2 cellular contexts compared by ENCODE assay signal in the genomic region with DNA sequence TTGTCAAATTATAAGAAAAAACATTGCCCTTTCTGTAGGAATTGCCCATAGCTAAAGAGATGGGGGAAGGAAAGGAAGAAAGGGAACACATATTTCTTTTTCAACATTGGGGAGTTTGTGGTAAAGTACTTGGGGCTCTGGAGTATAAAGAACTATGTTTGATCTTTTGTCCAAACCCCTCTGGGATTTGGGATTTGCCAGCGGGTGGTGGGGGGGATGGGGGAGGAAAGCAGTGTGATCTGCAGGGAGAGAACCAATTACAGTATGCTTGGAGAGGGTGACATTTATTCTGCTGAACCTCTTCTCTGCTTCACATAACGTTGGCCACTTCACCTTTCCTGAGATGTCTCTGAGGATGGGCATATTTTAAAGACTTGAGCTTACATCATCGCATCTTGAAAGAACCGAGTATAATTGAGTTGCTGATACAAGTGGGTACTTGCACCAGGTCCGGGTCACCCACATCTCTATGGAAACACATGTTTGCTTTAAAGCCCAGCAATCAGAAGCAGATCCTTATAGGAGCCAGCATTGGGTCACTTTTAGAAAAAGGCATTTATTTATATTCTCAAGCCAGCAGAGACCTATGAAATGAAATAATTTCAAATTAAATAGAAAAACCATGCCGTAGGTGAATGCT.
TF ChIP-seq lines count a peak whose summit lies in the region.

No MANE protein-coding gene starts in this region.

TF ChIP-seq in H1, 55 proteins besides CTCF, POLR2A, EP300 and RAD21:
- 0 out of 2 replicates have a peak, but pooled peaks have one; percentile 12 for TF ChIP-seq POLR2AphosphoS5 (IDR thresholded peaks at IDR 0.05; ENCODE audit: low read depth, low read length)
- TF ChIP-seq, protein P1, sequence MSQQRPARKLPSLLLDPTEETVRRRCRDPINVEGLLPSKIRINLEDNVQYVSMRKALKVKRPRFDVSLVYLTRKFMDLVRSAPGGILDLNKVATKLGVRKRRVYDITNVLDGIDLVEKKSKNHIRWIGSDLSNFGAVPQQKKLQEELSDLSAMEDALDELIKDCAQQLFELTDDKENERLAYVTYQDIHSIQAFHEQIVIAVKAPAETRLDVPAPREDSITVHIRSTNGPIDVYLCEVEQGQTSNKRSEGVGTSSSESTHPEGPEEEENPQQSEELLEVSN (IDR thresholded peaks at IDR 0.05): no peak

TF ChIP-seq in neural cell, 6 proteins besides CTCF, POLR2A, EP300 and RAD21:
- TF ChIP-seq POLR2AphosphoS5 (IDR thresholded peaks at IDR 0.05) (no peak), EZH2 (IDR thresholded peaks at IDR 0.05; ENCODE audit: borderline replicate concordance, insufficient read depth, low read length, poor library complexity, severe bottlenecking) (no peak), MXI1 (conservative IDR thresholded peaks at IDR 0.05; ENCODE audit: poor library complexity, severe bottlenecking) (no peak), SMC3 (conservative IDR thresholded peaks at IDR 0.05; ENCODE audit: poor library complexity) (no peak), TAF1 (IDR thresholded peaks at IDR 0.05; ENCODE audit: low read depth) (no peak)
- TF ChIP-seq, protein P2, sequence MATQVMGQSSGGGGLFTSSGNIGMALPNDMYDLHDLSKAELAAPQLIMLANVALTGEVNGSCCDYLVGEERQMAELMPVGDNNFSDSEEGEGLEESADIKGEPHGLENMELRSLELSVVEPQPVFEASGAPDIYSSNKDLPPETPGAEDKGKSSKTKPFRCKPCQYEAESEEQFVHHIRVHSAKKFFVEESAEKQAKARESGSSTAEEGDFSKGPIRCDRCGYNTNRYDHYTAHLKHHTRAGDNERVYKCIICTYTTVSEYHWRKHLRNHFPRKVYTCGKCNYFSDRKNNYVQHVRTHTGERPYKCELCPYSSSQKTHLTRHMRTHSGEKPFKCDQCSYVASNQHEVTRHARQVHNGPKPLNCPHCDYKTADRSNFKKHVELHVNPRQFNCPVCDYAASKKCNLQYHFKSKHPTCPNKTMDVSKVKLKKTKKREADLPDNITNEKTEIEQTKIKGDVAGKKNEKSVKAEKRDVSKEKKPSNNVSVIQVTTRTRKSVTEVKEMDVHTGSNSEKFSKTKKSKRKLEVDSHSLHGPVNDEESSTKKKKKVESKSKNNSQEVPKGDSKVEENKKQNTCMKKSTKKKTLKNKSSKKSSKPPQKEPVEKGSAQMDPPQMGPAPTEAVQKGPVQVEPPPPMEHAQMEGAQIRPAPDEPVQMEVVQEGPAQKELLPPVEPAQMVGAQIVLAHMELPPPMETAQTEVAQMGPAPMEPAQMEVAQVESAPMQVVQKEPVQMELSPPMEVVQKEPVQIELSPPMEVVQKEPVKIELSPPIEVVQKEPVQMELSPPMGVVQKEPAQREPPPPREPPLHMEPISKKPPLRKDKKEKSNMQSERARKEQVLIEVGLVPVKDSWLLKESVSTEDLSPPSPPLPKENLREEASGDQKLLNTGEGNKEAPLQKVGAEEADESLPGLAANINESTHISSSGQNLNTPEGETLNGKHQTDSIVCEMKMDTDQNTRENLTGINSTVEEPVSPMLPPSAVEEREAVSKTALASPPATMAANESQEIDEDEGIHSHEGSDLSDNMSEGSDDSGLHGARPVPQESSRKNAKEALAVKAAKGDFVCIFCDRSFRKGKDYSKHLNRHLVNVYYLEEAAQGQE (IDR thresholded peaks at IDR 0.05; ENCODE audit: borderline replicate concordance): no peak
TF ChIP-seq in neural cell: peak in this region for 0.
